1 cellular context compared by ENCODE assay signal in the genomic region with DNA sequence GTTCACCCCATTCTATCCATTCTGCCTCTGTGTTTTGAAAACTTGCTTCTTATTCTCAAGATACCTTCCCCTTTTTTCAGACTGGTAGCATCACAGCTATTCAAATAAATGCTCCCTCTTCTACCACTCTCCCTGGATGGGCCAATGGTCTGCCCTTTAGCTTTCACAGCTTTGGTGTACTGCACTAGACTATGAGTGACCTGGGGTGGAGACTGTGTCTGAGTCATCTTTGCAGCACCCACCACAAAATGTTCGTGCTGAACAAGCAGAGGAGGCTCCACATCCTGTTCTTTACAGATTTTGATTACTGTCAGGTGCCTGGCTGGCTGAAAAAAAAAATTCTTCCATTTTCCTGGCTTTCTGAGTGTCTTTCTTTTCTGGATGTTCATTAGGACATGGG.
A peak's percentile ranks its signal among the peaks of the same experiment; 100 is the strongest.
TF ChIP-seq lines count a peak whose summit lies in the region.

No MANE protein-coding gene starts in this region.

TF ChIP-seq in K562, 482 proteins besides CTCF, POLR2A, EP300 and RAD21 (continued from another document):
- TF ChIP-seq JUND (IDR thresholded peaks at IDR 0.05; ENCODE audit: borderline replicate concordance, low read depth, low read length) (peak; percentile 93), JUND (tag; IDR thresholded peaks at IDR 0.05; ENCODE audit: borderline replicate concordance, low read depth, low read length) (peak; percentile 73; the same call in 1 of the 3 replicates), RB1 (IDR thresholded peaks at IDR 0.05; ENCODE audit: low read depth) (no peak), CBX3 (IDR thresholded peaks at IDR 0.05; ENCODE audit: borderline replicate concordance in 1 of 2, low read length in 2 of 2) (peak in 1 of 2 experiments; percentile 43; a peak in 1 of 3 replicates), KDM1A (IDR thresholded peaks at IDR 0.05) (peak; percentile 34 to 39; a peak in 2 of 4 replicates), JUN (IDR thresholded peaks at IDR 0.05; ENCODE audit: borderline replicate concordance, low read depth, low read length) (peak; percentile 67; the same call in 1 of the 2 replicates), JUN (CRISPR knock-in tag; IDR thresholded peaks at IDR 0.05; ENCODE audit: borderline replicate concordance) (no peak), JUNB (CRISPR knock-in tag; conservative IDR thresholded peaks at IDR 0.05) (0 out of 2 replicates have a peak, but pooled peaks have one; percentile 16), CREM (IDR thresholded peaks at IDR 0.05; ENCODE audit: low read depth) (0 out of 2 replicates have a peak, but pooled peaks have one; percentile 18), FOXJ2 (tag; IDR thresholded peaks at IDR 0.05) (no peak), RCOR1 (IDR thresholded peaks at IDR 0.05; ENCODE audit: borderline replicate concordance in 1 of 2, low read depth in 2 of 2, low read length in 2 of 2) (peak in 1 of 2 experiments; percentile 65; a peak in 1 of 4 replicates), BHLHE40 (IDR thresholded peaks at IDR 0.05; ENCODE audit: low read length) (peak; percentile 51; the same call in 1 of the 2 replicates), C11orf30 (IDR thresholded peaks at IDR 0.05; ENCODE audit: low read depth) (0 out of 2 replicates have a peak, but pooled peaks have one; percentile 15), DNMT1 (IDR thresholded peaks at IDR 0.05) (no peak), MLLT1 (IDR thresholded peaks at IDR 0.05) (0 out of 4 replicates have a peak, but pooled peaks of 1 of the 2 experiments have one; percentile 37), DPF2 (IDR thresholded peaks at IDR 0.05) (peak; percentile 66), POLR3A (IDR thresholded peaks at IDR 0.05; ENCODE audit: borderline replicate concordance, extremely low read depth, insufficient read depth, insufficient read length) (no peak), ZNF699 (CRISPR knock-in tag; IDR thresholded peaks at IDR 0.05; ENCODE audit: insufficient replicate concordance) (no peak), DMBX1 (CRISPR knock-in tag; IDR thresholded peaks at IDR 0.05; ENCODE audit: borderline replicate concordance) (0 out of 2 replicates have a peak, but pooled peaks have one; percentile 47), ID3 (CRISPR knock-in tag; IDR thresholded peaks at IDR 0.05) (no peak), ID3 (tag; IDR thresholded peaks at IDR 0.05) (no peak), SMAD4 (CRISPR knock-in tag; conservative IDR thresholded peaks at IDR 0.05) (peak; percentile 40; the same call in 1 of the 2 replicates), EHMT2 (IDR thresholded peaks at IDR 0.05) (0 out of 2 replicates have a peak, but pooled peaks have one; percentile 35), PRDM10 (IDR thresholded peaks at IDR 0.05; ENCODE audit: partially characterized antibody) (peak; percentile 57), FOXK2 (conservative IDR thresholded peaks at IDR 0.05 in 1 of 2, IDR thresholded peaks at IDR 0.05 in 1 of 2; ENCODE audit: low read depth in 2 of 2) (no peak), KAT8 (IDR thresholded peaks at IDR 0.05; ENCODE audit: low read depth) (no peak), SMARCA4 (IDR thresholded peaks at IDR 0.05) (peak; percentile 45), HDAC1 (IDR thresholded peaks at IDR 0.05) (peak in 1 of 2 experiments; percentile 31; a peak in 1 of 4 replicates), ZNF197 (CRISPR knock-in tag; IDR thresholded peaks at IDR 0.05; ENCODE audit: low read depth) (no peak), FIP1L1 (IDR thresholded peaks at IDR 0.05; ENCODE audit: low read depth, low read length, poor library complexity, severe bottlenecking) (no peak), NRF1 (conservative IDR thresholded peaks at IDR 0.05 in 1 of 2, IDR thresholded peaks at IDR 0.05 in 1 of 2) (no peak), ZBTB8A (IDR thresholded peaks at IDR 0.05; ENCODE audit: partially characterized antibody) (no peak), TAF1 (IDR thresholded peaks at IDR 0.05; ENCODE audit: control insufficient read depth, extremely low read depth, insufficient read depth, low read length, severe bottlenecking) (no peak), ZNF830 (CRISPR knock-in tag; IDR thresholded peaks at IDR 0.05) (no peak), NFE2 (IDR thresholded peaks at IDR 0.05; ENCODE audit: low read depth) (peak; percentile 22; the same call in 1 of the 2 replicates), VEZF1 (CRISPR knock-in tag; IDR thresholded peaks at IDR 0.05) (no peak), ARID1B (IDR thresholded peaks at IDR 0.05) (peak; percentile 54; the same call in 1 of the 2 replicates), CBFA2T3 (IDR thresholded peaks at IDR 0.05) (peak; percentile 35; the same call in 1 of the 2 replicates), FOSL1 (tag; conservative IDR thresholded peaks at IDR 0.05) (peak; percentile 81)
- TF ChIP-seq, protein P1, sequence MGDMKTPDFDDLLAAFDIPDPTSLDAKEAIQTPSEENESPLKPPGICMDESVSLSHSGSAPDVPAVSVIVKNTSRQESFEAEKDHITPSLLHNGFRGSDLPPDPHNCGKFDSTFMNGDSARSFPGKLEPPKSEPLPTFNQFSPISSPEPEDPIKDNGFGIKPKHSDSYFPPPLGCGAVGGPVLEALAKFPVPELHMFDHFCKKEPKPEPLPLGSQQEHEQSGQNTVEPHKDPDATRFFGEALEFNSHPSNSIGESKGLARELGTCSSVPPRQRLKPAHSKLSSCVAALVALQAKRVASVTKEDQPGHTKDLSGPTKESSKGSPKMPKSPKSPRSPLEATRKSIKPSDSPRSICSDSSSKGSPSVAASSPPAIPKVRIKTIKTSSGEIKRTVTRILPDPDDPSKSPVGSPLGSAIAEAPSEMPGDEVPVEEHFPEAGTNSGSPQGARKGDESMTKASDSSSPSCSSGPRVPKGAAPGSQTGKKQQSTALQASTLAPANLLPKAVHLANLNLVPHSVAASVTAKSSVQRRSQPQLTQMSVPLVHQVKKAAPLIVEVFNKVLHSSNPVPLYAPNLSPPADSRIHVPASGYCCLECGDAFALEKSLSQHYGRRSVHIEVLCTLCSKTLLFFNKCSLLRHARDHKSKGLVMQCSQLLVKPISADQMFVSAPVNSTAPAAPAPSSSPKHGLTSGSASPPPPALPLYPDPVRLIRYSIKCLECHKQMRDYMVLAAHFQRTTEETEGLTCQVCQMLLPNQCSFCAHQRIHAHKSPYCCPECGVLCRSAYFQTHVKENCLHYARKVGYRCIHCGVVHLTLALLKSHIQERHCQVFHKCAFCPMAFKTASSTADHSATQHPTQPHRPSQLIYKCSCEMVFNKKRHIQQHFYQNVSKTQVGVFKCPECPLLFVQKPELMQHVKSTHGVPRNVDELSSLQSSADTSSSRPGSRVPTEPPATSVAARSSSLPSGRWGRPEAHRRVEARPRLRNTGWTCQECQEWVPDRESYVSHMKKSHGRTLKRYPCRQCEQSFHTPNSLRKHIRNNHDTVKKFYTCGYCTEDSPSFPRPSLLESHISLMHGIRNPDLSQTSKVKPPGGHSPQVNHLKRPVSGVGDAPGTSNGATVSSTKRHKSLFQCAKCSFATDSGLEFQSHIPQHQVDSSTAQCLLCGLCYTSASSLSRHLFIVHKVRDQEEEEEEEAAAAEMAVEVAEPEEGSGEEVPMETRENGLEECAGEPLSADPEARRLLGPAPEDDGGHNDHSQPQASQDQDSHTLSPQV (IDR thresholded peaks at IDR 0.05), result peak; percentile 60; the same call in 1 of the 2 replicates
